8 cellular contexts compared by ENCODE assay signal in the genomic region with DNA sequence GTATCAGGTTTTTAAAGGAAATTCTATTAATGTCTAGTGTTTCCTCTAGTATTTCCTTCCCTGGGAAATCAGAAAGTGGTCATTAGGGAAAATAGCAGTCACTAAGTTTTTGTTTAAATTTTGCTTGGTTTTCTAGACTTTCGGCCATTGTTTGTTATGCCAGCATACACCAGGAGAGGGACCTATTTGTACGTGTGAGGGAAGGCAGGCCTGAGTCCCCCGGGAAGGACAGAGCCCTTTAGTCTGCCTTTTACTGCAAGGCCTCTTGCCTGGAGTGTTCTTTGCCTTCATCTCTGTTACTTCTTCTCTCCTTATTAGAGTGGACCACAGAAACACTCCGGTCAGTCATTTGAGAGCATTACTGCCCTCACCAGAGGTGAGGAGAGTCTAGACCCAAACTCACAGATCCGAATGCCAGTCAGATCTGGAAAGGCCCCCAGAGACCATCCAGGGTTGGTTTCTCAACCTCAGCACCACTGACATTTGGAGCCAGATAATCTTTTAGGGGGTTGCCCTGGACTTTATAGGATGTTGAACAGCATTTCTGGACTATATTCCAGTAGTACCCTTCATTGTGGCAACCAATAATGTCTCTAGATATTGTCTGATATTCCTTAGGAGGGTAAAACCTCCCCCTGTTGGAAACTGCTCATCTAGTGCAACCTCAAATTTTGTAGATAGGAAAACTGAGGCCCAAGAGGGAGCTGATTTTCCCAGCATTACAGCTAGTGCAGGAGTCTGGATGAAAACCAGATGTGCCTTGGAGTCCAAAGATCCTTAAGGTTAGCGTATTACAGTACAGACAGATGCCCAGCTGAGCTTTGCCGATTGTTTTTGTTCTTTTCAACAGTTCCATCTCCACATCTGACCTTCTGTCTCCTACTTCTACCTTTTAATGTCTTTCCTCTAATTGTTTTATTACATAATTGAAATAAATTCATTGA.
A peak's percentile ranks its signal among the peaks of the same experiment; 100 is the strongest.
DNase-seq lines count a peak whose midpoint lies in the region; ATAC-seq, FAIRE-seq and TF ChIP-seq lines count a peak whose summit lies in the region.

No MANE protein-coding gene starts in this region.

- ATAC-seq in GM21381 (IDR thresholded peaks at IDR 0.05; ENCODE audit: unreplicated experiment), result no peak

- H3K27me3 ChIP-seq in esophagus squamous epithelium, result no peaks in the 10 kb centered on the region
- no peaks in the 10 kb centered on the region for H3K27me3 ChIP-seq in neutrophil
- H3K27me3 ChIP-seq in small intestine (ENCODE audit: control insufficient read depth in 2 of 2, insufficient read depth in 2 of 2, low read length in 2 of 2), result no peaks in the 10 kb centered on the region

- H3K36me3 ChIP-seq in esophagus squamous epithelium (no peaks in the 10 kb centered on the region), neutrophil (peaks cover 98% of the 10 kb centered on the region), small intestine (ENCODE audit: control insufficient read depth in 2 of 2, insufficient read depth in 2 of 2, low read length in 2 of 2) (no peaks in the 10 kb centered on the region)

- H3K4me3 ChIP-seq in esophagus squamous epithelium, result no peak overlapping the region
- no peak overlapping the region for H3K4me3 ChIP-seq in neutrophil (ENCODE audit: low read depth in 1 of 2, low read length in 1 of 2)
- no peak overlapping the region for H3K4me3 ChIP-seq in small intestine (ENCODE audit: low read depth in 1 of 2, low read length in 2 of 2)

- DNase-seq in Daoy (ENCODE audit: low read depth), result peak; percentile 64
- DNase-seq in NCI-H748 treated with DMSO at 0.1 percent for 48 hours (lab: John Stamatoyannopoulos, UW), result peak; percentile 4
- no peak for DNase-seq in esophagus squamous epithelium (lab: John Stamatoyannopoulos, UW)
- DNase-seq in SHP77 (lab: John Stamatoyannopoulos, UW), result no peak
- DNase-seq in effector CD8-positive, alpha-beta T cell (lab: John Stamatoyannopoulos, UW), result no peak
- DNase-seq in small intestine, result no peak

- peak overlapping the region in 3 of 4 donors; percentile 8 to 30 (median 26) for H3K27ac ChIP-seq in esophagus squamous epithelium
- peak overlapping the region; percentile 29 for H3K27ac ChIP-seq in neutrophil
- no peak overlapping the region for H3K27ac ChIP-seq in small intestine (ENCODE audit: low read depth in 1 of 2, low read length in 1 of 2)

- no peak for FAIRE-seq in small intestine (lab: Jason Lieb, UNC)

- TF ChIP-seq CTCF in esophagus squamous epithelium (IDR thresholded peaks at IDR 0.05), result peak in 3 of 6 experiments; percentile 29 to 48 (median 33)
- TF ChIP-seq CTCF in neutrophil (IDR thresholded peaks at IDR 0.05), result no peak

- intact Hi-C loops in esophagus squamous epithelium (cut with DNase I), result no loop called here

- H3K9me3 ChIP-seq in esophagus squamous epithelium (no peaks in the 10 kb centered on the region), neutrophil (no peaks in the 10 kb centered on the region), small intestine (ENCODE audit: control insufficient read depth, low read depth) (no peaks in the 10 kb centered on the region)

- H3K4me1 ChIP-seq in esophagus squamous epithelium, result peaks cover 0 to 4% (median 4%) of the 10 kb centered on the region in 3 donors
- H3K4me1 ChIP-seq in neutrophil (ENCODE audit: control insufficient read depth in 1 of 2, insufficient read depth in 1 of 2, low read depth in 1 of 2, low read length in 1 of 2), result no peaks in the 10 kb centered on the region
- no peaks in the 10 kb centered on the region for H3K4me1 ChIP-seq in small intestine (ENCODE audit: control insufficient read depth in 2 of 2, insufficient read depth in 1 of 2, low read depth in 1 of 2, low read length in 1 of 2)

- TF ChIP-seq POLR2A in esophagus squamous epithelium (IDR thresholded peaks at IDR 0.05), result no peak

- WGBS in esophagus squamous epithelium, 2 donors, result 59 to 60% methylated on average over 7 of the region's 7 CpGs
- WGBS in small intestine, 3 donors, result 65 to 68% (median 67%) methylated on average over 7 of the region's 7 CpGs

Comparison
In these comparisons a context has a peak if more than half of its experiments do, and no peak if none do; other contexts are left out.
1. DNase-seq: peak in Daoy (single experiment) and NCI-H748 treated with DMSO at 0.1 percent for 48 hours (single experiment); none in esophagus squamous epithelium (single experiment), SHP77 (0 of 2), effector CD8-positive, alpha-beta T cell (single experiment) and small intestine (single experiment).
2. H3K27ac ChIP-seq: peak in esophagus squamous epithelium (3 of 4) and neutrophil (single experiment); none in small intestine (0 of 2).